13 cellular contexts compared by ENCODE assay signal in the genomic region with DNA sequence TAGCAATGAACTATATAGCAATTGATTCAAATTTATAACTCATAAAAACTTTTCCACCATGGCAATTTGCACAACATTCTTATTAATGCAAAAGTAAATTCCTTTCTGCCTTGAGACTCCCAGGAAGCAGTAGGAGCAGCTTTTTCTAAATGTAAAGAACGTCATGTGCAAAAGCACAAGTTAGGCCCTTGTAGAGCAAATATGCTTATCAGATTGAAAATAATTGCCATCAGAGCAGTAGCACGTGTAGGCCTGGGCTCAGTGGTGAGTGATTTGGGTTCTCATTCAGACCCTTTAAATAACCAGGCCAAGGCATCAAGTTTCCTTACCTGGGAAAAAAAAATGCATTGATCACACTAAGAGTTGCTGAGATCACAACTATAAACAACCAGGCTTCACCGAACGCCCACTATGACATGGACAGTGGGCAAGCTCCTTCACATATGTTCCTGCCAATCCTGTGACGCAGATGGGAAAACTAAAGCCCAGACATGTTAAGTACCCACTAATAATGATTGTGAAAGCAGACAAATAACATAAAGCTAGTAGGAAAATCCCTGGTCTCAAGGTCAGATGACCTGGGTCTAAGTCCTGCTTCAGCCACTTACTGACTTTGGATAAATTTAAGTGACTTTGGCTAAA. TPM values are rescaled to one million over a fixed set of nuclear protein-coding genes. Genes with fewer than 3 reads are reported as not detected.
DNase-seq lines count a peak whose midpoint lies in the region; ATAC-seq and TF ChIP-seq lines count a peak whose summit lies in the region.
"Had no signal": no experiment of that assay in that cellular context is flagged by ENCODE, and none has a peak within 500 bp of the region (broad histone marks: within the 10 kb centered on the region; RNA-seq: fewer than 3 reads in every experiment).

No MANE protein-coding gene starts in this region.

- no peaks in the 10 kb centered on the region for H3K27me3 ChIP-seq in AG04450 (ENCODE audit: control insufficient read depth, insufficient read depth, low read length)
- no peaks in the 10 kb centered on the region for H3K27me3 ChIP-seq in trophoblast cell (ENCODE audit: insufficient read depth, low read length)

- H4K12ac ChIP-seq in trophoblast cell (ENCODE audit: low read depth, low read length) = no peak overlapping the region

- CTCF ChIA-PET in AG04450 (lab: Charles Lee) = interaction anchor here (0.7 to 2.6 kb wide), 6 partner anchors 29 to 172 kb away, joined by 3 to 16 read pairs (median 4); a partner anchor contains a TSS

- no peak overlapping the region for H3K4me2 ChIP-seq in trophoblast cell (ENCODE audit: low read length)

- H3K14ac ChIP-seq in trophoblast cell (ENCODE audit: low read length) = no peak overlapping the region

- DNase-seq in AG04450 (ENCODE audit: low read depth, low spot score) (no peak), fibroblast of the aortic adventitia (ENCODE audit: low read depth) (peak; percentile 46), trophoblast cell (peak; percentile 26 to 72), SHP77 treated with DMSO at 0.1 percent for 48 hours (lab: John Stamatoyannopoulos, UW) (no peak)
- DNase-seq in stimulated activated CD4-positive, alpha-beta T cell treated with anti-CD3 and anti-CD28 coated beads, Interleukin-4, amount 100 ng/mL, for 24 hours = no peak
- no peak for DNase-seq in effector CD4-positive, alpha-beta T cell
- no peak for DNase-seq in stimulated activated CD4-positive, alpha-beta T cell treated with anti-CD3 and anti-CD28 coated beads, Interleukin-12 subunit alpha, Interleukin-12 subunit beta, amount 100 ng/mL, for 4 hours
- DNase-seq: activated gamma-delta T cell treated with Interleukin-2 at 50 U/mL for 16 hours, DMS79 treated with DMSO at 0.1 percent for 48 hours, nephron progenitor cell, SHP77 had no signal

- no peak overlapping the region for H3K4ac ChIP-seq in trophoblast cell (ENCODE audit: low read depth, low read length)

- no peak overlapping the region for H2BK5ac ChIP-seq in trophoblast cell (ENCODE audit: low read depth, low read length, poor library complexity)

- H3K79me2 ChIP-seq in trophoblast cell (ENCODE audit: control insufficient read depth, insufficient read depth, low read length, poor library complexity) = no peaks in the 10 kb centered on the region

- H3K79me1 ChIP-seq in trophoblast cell (ENCODE audit: low read length) = no peaks in the 10 kb centered on the region

- H3K9me3 ChIP-seq in AG04450 (ENCODE audit: control insufficient read depth, insufficient read depth, low read length) = no peaks in the 10 kb centered on the region
- no peaks in the 10 kb centered on the region for H3K9me3 ChIP-seq in trophoblast cell (ENCODE audit: insufficient read depth, low read depth, low read length)
- H3K9me3 ChIP-seq: thoracic aorta had no signal

- no peak overlapping the region for H4K91ac ChIP-seq in trophoblast cell (ENCODE audit: low read depth, low read length)

- no peak overlapping the region for H2AFZ ChIP-seq in trophoblast cell (ENCODE audit: insufficient read depth, low read length, poor library complexity)

- H3K4me3 ChIP-seq in AG04450 (ENCODE audit: low read depth, low read length) (no peak overlapping the region), fibroblast of the aortic adventitia (ENCODE audit: low read depth, low read length) (no peak overlapping the region), trophoblast cell (ENCODE audit: low read depth, low read length) (no peak overlapping the region)
- H3K4me3 ChIP-seq: thoracic aorta had no signal

- no peak overlapping the region for H3K18ac ChIP-seq in trophoblast cell (ENCODE audit: low read length)

- POLR2A ChIA-PET in AG04450 (lab: Yijun Ruan, JAX) = interaction anchor here (1.1 to 4.5 kb wide), 3 partner anchors 22 to 184 kb away, joined by 5 to 46 read pairs (median 13); a partner anchor contains a TSS

- peak overlapping the region; percentile 87 for H3K27ac ChIP-seq in AG04450 (ENCODE audit: low read depth, low read length)
- H3K27ac ChIP-seq in trophoblast cell (ENCODE audit: low read depth, low read length) = no peak overlapping the region
- H3K27ac ChIP-seq: thoracic aorta had no signal

- H2AK5ac ChIP-seq in trophoblast cell (ENCODE audit: low read length) = no peak overlapping the region

- H2BK12ac ChIP-seq in trophoblast cell (ENCODE audit: low read length) = no peak overlapping the region

- H3K23ac ChIP-seq in trophoblast cell (ENCODE audit: low read length) = no peak overlapping the region

- H3K9ac ChIP-seq in trophoblast cell (ENCODE audit: low read length) = no peak overlapping the region

- TF ChIP-seq CTCF in AG04450 (IDR thresholded peaks at IDR 0.05; ENCODE audit: low read depth, low read length) (no peak), fibroblast of the aortic adventitia (IDR thresholded peaks at IDR 0.05; ENCODE audit: insufficient read depth, low read length) (no peak)

- no peaks in the 10 kb centered on the region for H3K36me3 ChIP-seq in trophoblast cell (ENCODE audit: control insufficient read depth in 1 of 2, insufficient read depth in 2 of 2, low read length in 2 of 2)
- H3K36me3 ChIP-seq: thoracic aorta had no signal

- WGBS in trophoblast cell (ENCODE audit: extremely low coverage, insufficient coverage, insufficient read length) = no CpG with 5 or more reads among the region's 5 CpGs

- H4K8ac ChIP-seq in trophoblast cell (ENCODE audit: low read depth, low read length) = no peak overlapping the region

- ATAC-seq in SK-N-SH treated with all-trans-retinoic acid at 6 μM for 48 hours = peak; percentile 17; the same call in 2 of the 3 replicates

- no peaks in the 10 kb centered on the region for H3K4me1 ChIP-seq in trophoblast cell (ENCODE audit: control insufficient read depth in 1 of 2, insufficient read depth in 2 of 2, low read length in 2 of 2)

- H2BK120ac ChIP-seq in trophoblast cell (ENCODE audit: insufficient read depth, low read length, poor library complexity) = no peak overlapping the region

TF ChIP-seq in SK-N-SH treated with all-trans-retinoic acid at 6 μM for 48 hours, 23 proteins besides CTCF, POLR2A, EP300 and RAD21 (continues in another document):
- TF ChIP-seq TOX (CRISPR knock-in tag; IDR thresholded peaks at IDR 0.05; ENCODE audit: borderline replicate concordance) (no peak), ISL1 (CRISPR knock-in tag; IDR thresholded peaks at IDR 0.05) (no peak), SNAI2 (CRISPR knock-in tag; IDR thresholded peaks at IDR 0.05) (no peak), BACH2 (CRISPR knock-in tag; IDR thresholded peaks at IDR 0.05; ENCODE audit: borderline replicate concordance) (no peak), RARB (CRISPR knock-in tag; IDR thresholded peaks at IDR 0.05) (no peak), ESRRG (CRISPR knock-in tag; IDR thresholded peaks at IDR 0.05) (no peak)
- TF ChIP-seq, protein P1, sequence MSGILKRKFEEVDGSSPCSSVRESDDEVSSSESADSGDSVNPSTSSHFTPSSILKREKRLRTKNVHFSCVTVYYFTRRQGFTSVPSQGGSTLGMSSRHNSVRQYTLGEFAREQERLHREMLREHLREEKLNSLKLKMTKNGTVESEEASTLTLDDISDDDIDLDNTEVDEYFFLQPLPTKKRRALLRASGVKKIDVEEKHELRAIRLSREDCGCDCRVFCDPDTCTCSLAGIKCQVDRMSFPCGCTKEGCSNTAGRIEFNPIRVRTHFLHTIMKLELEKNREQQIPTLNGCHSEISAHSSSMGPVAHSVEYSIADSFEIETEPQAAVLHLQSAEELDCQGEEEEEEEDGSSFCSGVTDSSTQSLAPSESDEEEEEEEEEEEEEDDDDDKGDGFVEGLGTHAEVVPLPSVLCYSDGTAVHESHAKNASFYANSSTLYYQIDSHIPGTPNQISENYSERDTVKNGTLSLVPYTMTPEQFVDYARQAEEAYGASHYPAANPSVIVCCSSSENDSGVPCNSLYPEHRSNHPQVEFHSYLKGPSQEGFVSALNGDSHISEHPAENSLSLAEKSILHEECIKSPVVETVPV (CRISPR knock-in tag; IDR thresholded peaks at IDR 0.05) = no peak
- TF ChIP-seq, protein P2, sequence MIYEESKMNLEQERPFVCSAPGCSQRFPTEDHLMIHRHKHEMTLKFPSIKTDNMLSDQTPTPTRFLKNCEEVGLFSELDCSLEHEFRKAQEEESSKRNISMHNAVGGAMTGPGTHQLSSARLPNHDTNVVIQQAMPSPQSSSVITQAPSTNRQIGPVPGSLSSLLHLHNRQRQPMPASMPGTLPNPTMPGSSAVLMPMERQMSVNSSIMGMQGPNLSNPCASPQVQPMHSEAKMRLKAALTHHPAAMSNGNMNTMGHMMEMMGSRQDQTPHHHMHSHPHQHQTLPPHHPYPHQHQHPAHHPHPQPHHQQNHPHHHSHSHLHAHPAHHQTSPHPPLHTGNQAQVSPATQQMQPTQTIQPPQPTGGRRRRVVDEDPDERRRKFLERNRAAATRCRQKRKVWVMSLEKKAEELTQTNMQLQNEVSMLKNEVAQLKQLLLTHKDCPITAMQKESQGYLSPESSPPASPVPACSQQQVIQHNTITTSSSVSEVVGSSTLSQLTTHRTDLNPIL (CRISPR knock-in tag; IDR thresholded peaks at IDR 0.05; ENCODE audit: low read depth) = no peak

RNA-seq across cellular contexts. Expression of a gene that starts 22.1 kb away (rescaled TPM):
- 108 and 134 TPM in 2 replicates for polyA plus RNA-seq in AG04450 (2011; rRNA removed)
- polyA minus RNA-seq in AG04450 (2011; rRNA and poly(A)+ RNA removed) = 315 and 350 TPM in 2 replicates
- 145 and 209 TPM in 2 replicates for total RNA-seq in fibroblast of the aortic adventitia (ENCODE audit: low replicate concordance)
- 131 and 137 TPM in 2 replicates for polyA plus RNA-seq in trophoblast cell (2013)

RNA-seq across cellular contexts. Expression of a gene that starts 40.8 kb away (rescaled TPM):
- 148 and 227 TPM in 2 replicates for polyA plus RNA-seq in AG04450 (2011; rRNA removed)
- polyA minus RNA-seq in AG04450 (2011; rRNA and poly(A)+ RNA removed) = 56.0 and 83.0 TPM in 2 replicates
- total RNA-seq in fibroblast of the aortic adventitia (ENCODE audit: low replicate concordance) = 197 and 394 TPM in 2 replicates
- 67.0 and 68.2 TPM in 2 replicates for polyA plus RNA-seq in trophoblast cell (2013)

RNA-seq across cellular contexts. Expression of a gene that starts 45.9 kb away (rescaled TPM):
- 2.7 and 3.4 TPM in 2 replicates for polyA plus RNA-seq in AG04450 (2011; rRNA removed)
- 2.7 and 3.1 TPM in 2 replicates for polyA minus RNA-seq in AG04450 (2011; rRNA and poly(A)+ RNA removed)
- total RNA-seq in fibroblast of the aortic adventitia (ENCODE audit: low replicate concordance) = 9.7 and 20.0 TPM in 2 replicates
- polyA plus RNA-seq in trophoblast cell (2013) = 3.7 TPM in 2 replicates

RNA-seq across cellular contexts. Expression of a gene that starts 59.8 kb away (rescaled TPM):
- polyA plus RNA-seq in AG04450 (2011; rRNA removed) = 9.1 and 10.4 TPM in 2 replicates
- 8.9 and 9.9 TPM in 2 replicates for polyA minus RNA-seq in AG04450 (2011; rRNA and poly(A)+ RNA removed)
- total RNA-seq in fibroblast of the aortic adventitia (ENCODE audit: low replicate concordance) = 2.5 and 7.3 TPM in 2 replicates
- 1.2 and 1.3 TPM in 2 replicates for polyA plus RNA-seq in trophoblast cell (2013)

Comparison
In these comparisons a context has a peak if more than half of its experiments do, and no peak if none do; other contexts are left out.
1. DNase-seq: peak in fibroblast of the aortic adventitia (single experiment) and trophoblast cell (2 of 2); none in AG04450 (single experiment), stimulated activated CD4-positive, alpha-beta T cell treated with anti-CD3 and anti-CD28 coated beads, Interleukin-4, amount 100 ng/mL, for 24 hours (single experiment), effector CD4-positive, alpha-beta T cell (single experiment), SHP77 treated with DMSO at 0.1 percent for 48 hours (single experiment) and stimulated activated CD4-positive, alpha-beta T cell treated with anti-CD3 and anti-CD28 coated beads, Interleukin-12 subunit alpha, Interleukin-12 subunit beta, amount 100 ng/mL, for 4 hours (single experiment).